24 cellular contexts compared by ENCODE assay signal in genomic region chr11:110655967-110656366, GRCh38.
"Had no signal": no experiment of that assay in that cellular context is flagged by ENCODE, and none has a peak within 500 bp of the region (broad histone marks: within the 10 kb centered on the region; RNA-seq: fewer than 3 reads in every experiment).

No MANE protein-coding gene starts in this region.

- H3K4me1 Mint-ChIP-seq: immature natural killer cell; neural crest cell; stimulated activated naive B cell treated with anti-CD40 and anti-IgM and Interleukin-4, amounts not matched to agents 10 μg/mL and 1 μg/mL and 100 μg/mL, for 72 hours had no signal

- ATAC-seq: mucosa of descending colon; naive thymus-derived CD4-positive, alpha-beta T cell; natural killer cell treated with Interleukin-12 subunit alpha and Interleukin-12 subunit beta and Interleukin-15 and Interleukin-18, amount 100 ng/mL, for 72 hours; pancreas; right cardiac atrium; sciatic nerve; stimulated activated naive B cell treated with anti-CD40 and anti-IgM and Interleukin-4, amounts not matched to agents 10 μg/mL and 1 μg/mL and 100 μg/mL, for 72 hours; stimulated activated naive CD8-positive, alpha-beta T cell treated with anti-CD3 and anti-CD28 coated beads, Interleukin-15, Interleukin-2, amounts not matched to agents 100 U/mL and 50 U/mL, for 24 hours; upper lobe of right lung had no signal

- H3K36me3 Mint-ChIP-seq: immature natural killer cell; naive thymus-derived CD4-positive, alpha-beta T cell had no signal

- DNase-seq: hippocampal formation; immature natural killer cell; left ventricle myocardium inferior; midbrain; mucosa of descending colon; naive thymus-derived CD4-positive, alpha-beta T cell; nucleus accumbens; pancreas; posterior cingulate gyrus; retina; right cardiac atrium; stimulated activated CD4-positive, alpha-beta T cell treated with anti-CD3 and anti-CD28 coated beads, Interleukin-12 subunit alpha, Interleukin-12 subunit beta, amount 100 ng/mL, for 4 hours; stimulated activated CD4-positive, alpha-beta T cell treated with anti-CD3 and anti-CD28 coated beads, Interleukin-15, amount 100 ng/mL, for 24 hours; stimulated activated CD4-positive, alpha-beta T cell treated with anti-CD3 and anti-CD28 coated beads, Interleukin-2, amount 100 ng/mL, for 24 hours; stimulated activated CD4-positive, alpha-beta T cell treated with anti-CD3 and anti-CD28 coated beads, Interleukin-4, amount 100 ng/mL, for 1 hour; stimulated activated naive B cell treated with anti-CD40 and anti-IgM and Interleukin-4, amounts not matched to agents 10 μg/mL and 1 μg/mL and 100 μg/mL, for 72 hours; stimulated activated naive CD8-positive, alpha-beta T cell treated with anti-CD3 and anti-CD28 coated beads, Interleukin-15, Interleukin-2, amounts not matched to agents 100 U/mL and 50 U/mL, for 24 hours; stomach; tibial artery; trophoblast cell; upper lobe of right lung had no signal

- H3K27ac Mint-ChIP-seq: immature natural killer cell; naive thymus-derived CD4-positive, alpha-beta T cell; natural killer cell treated with Interleukin-12 subunit alpha and Interleukin-12 subunit beta and Interleukin-15 and Interleukin-18, amount 100 ng/mL, for 72 hours; stimulated activated naive B cell treated with anti-CD40 and anti-IgM and Interleukin-4, amounts not matched to agents 10 μg/mL and 1 μg/mL and 100 μg/mL, for 72 hours had no signal

- H3K4me3 Mint-ChIP-seq: immature natural killer cell; naive thymus-derived CD4-positive, alpha-beta T cell; natural killer cell treated with Interleukin-12 subunit alpha and Interleukin-12 subunit beta and Interleukin-15 and Interleukin-18, amount 100 ng/mL, for 72 hours; neural crest cell; stimulated activated naive B cell treated with anti-CD40 and anti-IgM and Interleukin-4, amounts not matched to agents 10 μg/mL and 1 μg/mL and 100 μg/mL, for 72 hours had no signal
